1 cellular context compared by ENCODE assay signal in genomic region chr2:162874412-162874811, GRCh38.
TF ChIP-seq lines count a peak whose summit lies in the region.

No MANE protein-coding gene starts in this region.

TF ChIP-seq in WTC11, 78 proteins besides CTCF, POLR2A, EP300 and RAD21 (continued from another document):
- TF ChIP-seq ZNF532 (CRISPR knock-in tag; IDR thresholded peaks at IDR 0.05; ENCODE audit: borderline replicate concordance) (no peak), IRF1 (CRISPR knock-in tag; IDR thresholded peaks at IDR 0.05) (no peak), ATF3 (CRISPR knock-in tag; conservative IDR thresholded peaks at IDR 0.05) (no peak), HMGA2 (CRISPR knock-in tag; IDR thresholded peaks at IDR 0.05) (peak; percentile 91)
